13 cellular contexts compared by ENCODE assay signal in genomic region chr17:69961488-69962145, GRCh38.
A peak's percentile ranks its signal among the peaks of the same experiment; 100 is the strongest.
DNase-seq lines count a peak whose midpoint lies in the region; ATAC-seq and TF ChIP-seq lines count a peak whose summit lies in the region.
"Had no signal": no experiment of that assay in that cellular context is flagged by ENCODE, and none has a peak within 500 bp of the region (broad histone marks: within the 10 kb centered on the region; RNA-seq: fewer than 3 reads in every experiment).

No MANE protein-coding gene starts in this region.

- H3K4me1 ChIP-seq in right atrium auricular region (no peaks in the 10 kb centered on the region), muscle layer of colon (ENCODE audit: insufficient read depth, low read length) (peaks cover 32% of the 10 kb centered on the region)
- H3K4me1 ChIP-seq: BLaER1 had no signal

- DNase-seq in left ventricle myocardium superior: no peak
- DNase-seq in right atrium auricular region (ENCODE audit: low spot score): no peak
- peak; percentile 3 for DNase-seq in dermis blood vessel endothelial cell
- DNase-seq in GF-D8 (lab: John Stamatoyannopoulos, UW): no peak
- DNase-seq: NCI-H146, OCI-M1, T1000 had no signal

- no peaks in the 10 kb centered on the region for H3K27me3 Mint-ChIP-seq in activated T-helper 17 cell treated with anti-CD3 and anti-CD28 coated beads, Interleukin-2, amount 50 U/mL, for 72 hours

- TF ChIP-seq CTCF in right atrium auricular region (IDR thresholded peaks at IDR 0.05): no peak

- intact Hi-C loops in left ventricle myocardium superior (cut with micrococcal nuclease): no loop called here

- H3K27ac ChIP-seq in right atrium auricular region: no peak overlapping the region
- peak overlapping the region; percentile 1 for H3K27ac ChIP-seq in muscle layer of colon (ENCODE audit: low read depth, low read length)
- H3K27ac ChIP-seq: BLaER1, vagina had no signal

- no peaks in the 10 kb centered on the region for H3K4me1 Mint-ChIP-seq in activated T-helper 17 cell treated with anti-CD3 and anti-CD28 coated beads, Interleukin-2, amount 50 U/mL, for 72 hours

- H3K27me3 ChIP-seq in right atrium auricular region (no peaks in the 10 kb centered on the region), muscle layer of colon (ENCODE audit: control insufficient read depth in 1 of 2, insufficient read depth in 2 of 2, low read length in 2 of 2) (no peaks in the 10 kb centered on the region)
- H3K27me3 ChIP-seq: BLaER1, vagina had no signal

- ATAC-seq in left ventricle myocardium superior (peak; percentile 63), HG03565 (IDR thresholded peaks at IDR 0.05; ENCODE audit: unreplicated experiment) (no peak), GM21619 (IDR thresholded peaks at IDR 0.05; ENCODE audit: unreplicated experiment) (no peak)
- ATAC-seq in activated T-helper 17 cell treated with anti-CD3 and anti-CD28 coated beads, Interleukin-2, amount 50 U/mL, for 72 hours (replicated peaks): no peak

- no peak overlapping the region for H3K9ac ChIP-seq in muscle layer of colon (ENCODE audit: low read length)
- H3K9ac ChIP-seq: BLaER1 had no signal

- no peaks in the 10 kb centered on the region for H3K36me3 Mint-ChIP-seq in activated T-helper 17 cell treated with anti-CD3 and anti-CD28 coated beads, Interleukin-2, amount 50 U/mL, for 72 hours (ENCODE audit: low read depth)

- H3K27ac Mint-ChIP-seq in activated T-helper 17 cell treated with anti-CD3 and anti-CD28 coated beads, Interleukin-2, amount 50 U/mL, for 72 hours: no peak overlapping the region

- H3K36me3 ChIP-seq in right atrium auricular region (no peaks in the 10 kb centered on the region), muscle layer of colon (ENCODE audit: insufficient read depth, low read length) (no peaks in the 10 kb centered on the region)
- H3K36me3 ChIP-seq: BLaER1, vagina had no signal

- no peak overlapping the region for H3K4me3 Mint-ChIP-seq in activated T-helper 17 cell treated with anti-CD3 and anti-CD28 coated beads, Interleukin-2, amount 50 U/mL, for 72 hours

- H3K9me3 Mint-ChIP-seq in activated T-helper 17 cell treated with anti-CD3 and anti-CD28 coated beads, Interleukin-2, amount 50 U/mL, for 72 hours: no peaks in the 10 kb centered on the region

- H3K4me3 ChIP-seq in right atrium auricular region (no peak overlapping the region), muscle layer of colon (ENCODE audit: low read depth in 1 of 2, low read length in 2 of 2) (no peak overlapping the region)
- H3K4me3 ChIP-seq: BLaER1, vagina had no signal

- peaks cover 0 to 8% of the 10 kb centered on the region in 2 donors for H3K9me3 ChIP-seq in right atrium auricular region
- H3K9me3 ChIP-seq in muscle layer of colon (ENCODE audit: low read length): no peaks in the 10 kb centered on the region
- H3K9me3 ChIP-seq: vagina had no signal
